8 cellular contexts compared by ENCODE assay signal in the genomic region with DNA sequence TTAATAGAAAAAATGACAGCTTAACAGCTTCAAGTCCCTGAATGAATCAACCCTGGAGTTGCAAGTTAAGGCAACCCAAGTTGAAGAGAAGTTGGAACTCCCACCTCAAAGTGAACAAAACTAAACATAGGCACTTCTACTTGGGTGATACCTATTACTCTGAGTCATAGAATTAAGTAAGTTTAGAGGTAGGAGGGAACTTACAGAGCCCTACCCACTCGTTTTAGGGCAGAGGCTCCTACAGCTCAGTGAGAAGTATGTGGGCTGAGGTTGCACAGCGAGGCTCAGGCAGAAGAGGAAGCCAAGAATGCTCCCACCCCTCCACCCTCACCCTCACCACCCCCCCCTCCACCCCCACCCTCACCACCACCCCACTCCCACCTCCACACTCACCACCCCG. TPM values are rescaled to one million over a fixed set of nuclear protein-coding genes. Genes with fewer than 3 reads are reported as not detected.
DNase-seq lines count a peak whose midpoint lies in the region; ATAC-seq and TF ChIP-seq lines count a peak whose summit lies in the region.

No MANE protein-coding gene starts in this region.

- H4K20me1 ChIP-seq in mammary epithelial cell (ENCODE audit: insufficient read depth, low read length) (no peaks in the 10 kb centered on the region), MM.1S (ENCODE audit: insufficient read depth, low read length) (no peaks in the 10 kb centered on the region)

- H3K9ac ChIP-seq in mammary epithelial cell (ENCODE audit: insufficient read depth, low read length) (no peak overlapping the region), MM.1S (ENCODE audit: low read length) (no peak overlapping the region)

- TF ChIP-seq POLR2A in GM18505 (IDR thresholded peaks at IDR 0.05; ENCODE audit: borderline replicate concordance, extremely low read depth, insufficient read depth, insufficient read length) = no peak

- H3K4me3 ChIP-seq in mammary epithelial cell (replicated peaks in 1 of 3; ENCODE audit: insufficient read depth in 1 of 3, low read depth in 2 of 3, low read length in 3 of 3) = no peak overlapping the region
- no peak overlapping the region for H3K4me3 ChIP-seq in MM.1S (ENCODE audit: low read length)

- in situ Hi-C loops in mammary epithelial cell (cut with MboI; ENCODE audit: low sequenced_read_pairs in 2 of 2) = no loop called here

- no peaks in the 10 kb centered on the region for H3K27me3 ChIP-seq in mammary epithelial cell (ENCODE audit: insufficient read depth, low read length)
- H3K27me3 ChIP-seq in MM.1S (replicated peaks; ENCODE audit: insufficient read depth, low read length) = no peaks in the 10 kb centered on the region

- peaks cover 15% of the 10 kb centered on the region for H3K4me1 ChIP-seq in mammary epithelial cell (ENCODE audit: insufficient read depth, low read length)
- no peaks in the 10 kb centered on the region for H3K4me1 ChIP-seq in MM.1S (ENCODE audit: low read length)

- H3K9me2 ChIP-seq in MM.1S (replicated peaks; ENCODE audit: insufficient read depth, low read length) = no peaks in the 10 kb centered on the region

- H3K27ac ChIP-seq in mammary epithelial cell (ENCODE audit: insufficient read depth, low read depth, low read length) (peak overlapping the region; percentile 29), MM.1S (ENCODE audit: low read length) (no peak overlapping the region)

- DNase-seq in OCI-M1 (lab: John Stamatoyannopoulos, UW) = peak; percentile 57
- DNase-seq in mammary epithelial cell = peak; percentile 85
- DNase-seq in HuH-7 (ENCODE audit: low spot score) = no peak
- no peak for DNase-seq in MM.1S
- DNase-seq in anterior cingulate cortex (lab: John Stamatoyannopoulos, UW) = no peak
- DNase-seq in cardiac septum (ENCODE audit: low spot score) = no peak

- H3K4me2 ChIP-seq in mammary epithelial cell (ENCODE audit: insufficient read depth, low read depth, low read length) (no peak overlapping the region), MM.1S (ENCODE audit: low read depth, low read length) (no peak overlapping the region)

- no peaks in the 10 kb centered on the region for H3F3A ChIP-seq in MM.1S (ENCODE audit: insufficient read depth, low read length)

- dilution Hi-C loops in mammary epithelial cell (cut with HindIII; ENCODE audit: low sequenced_read_pairs) = no loop called here

- no peaks in the 10 kb centered on the region for H3K36me3 ChIP-seq in mammary epithelial cell (ENCODE audit: insufficient read depth, low read length)
- no peaks in the 10 kb centered on the region for H3K36me3 ChIP-seq in MM.1S (replicated peaks; ENCODE audit: insufficient read depth, low read length)

- peak; percentile 72 for ATAC-seq in GM18505 (IDR thresholded peaks at IDR 0.05; ENCODE audit: unreplicated experiment)
- peak; percentile 85 for ATAC-seq in HG02623 (IDR thresholded peaks at IDR 0.05; ENCODE audit: unreplicated experiment)

- CTCF ChIA-PET in mammary epithelial cell (lab: Charles Lee; ENCODE audit: low non-redundant PET) = no interaction called here

- TF ChIP-seq CTCF in mammary epithelial cell (conservative IDR thresholded peaks at IDR 0.05 in 1 of 2, IDR thresholded peaks at IDR 0.05 in 1 of 2; ENCODE audit: extremely low read depth in 1 of 2, insufficient read depth in 1 of 2, low read depth in 1 of 2, low read length in 2 of 2) (no peak), MM.1S (IDR thresholded peaks at IDR 0.05; ENCODE audit: low read length) (no peak)

- WGBS in mammary epithelial cell (ENCODE audit: low coverage, missing lambda C conversion rate) = 10% methylated on average over 2 of the region's 3 CpGs

- H3K9me3 ChIP-seq in mammary epithelial cell (replicated peaks; ENCODE audit: insufficient read depth, low read length) (no peaks in the 10 kb centered on the region), MM.1S (replicated peaks; ENCODE audit: insufficient read depth, low read length) (no peaks in the 10 kb centered on the region)

- H3K79me2 ChIP-seq in mammary epithelial cell (ENCODE audit: insufficient read depth, low read length) = no peaks in the 10 kb centered on the region
- H3K79me2 ChIP-seq in MM.1S (ENCODE audit: low read length) = peaks cover 48% of the 10 kb centered on the region

- intact Hi-C loops in mammary epithelial cell (cut with micrococcal nuclease) = no loop called here
- intact Hi-C loops in cardiac septum (cut with DNase I) = no loop called here

- no TSS peak for BruUV-seq in mammary epithelial cell (replicated peaks; lab: Mats Ljungman, UMichigan)

- H2AFZ ChIP-seq in mammary epithelial cell (ENCODE audit: low read depth, low read length) (no peak overlapping the region), MM.1S (ENCODE audit: low read length) (no peak overlapping the region)

RNA-seq across cellular contexts. Expression of a gene that starts 42.2 kb away (rescaled TPM):
- total RNA-seq in mammary epithelial cell (under 1 TPM in 1 of 2 donors, not detected in 1; under 0.01 TPM), cardiac septum (4.3 TPM)
- 0.01 TPM for polyA plus RNA-seq in mammary epithelial cell
- not detected for polyA minus RNA-seq in mammary epithelial cell

Comparison
In these comparisons a context has a peak if more than half of its experiments do, and no peak if none do; other contexts are left out.
1. DNase-seq: peak in OCI-M1 (single experiment) and mammary epithelial cell (single experiment); none in HuH-7 (single experiment), MM.1S (single experiment), anterior cingulate cortex (0 of 58) and cardiac septum (single experiment).